In genomic region chr5:56910123-56910951, GRCh38 we compare ENCODE assay signal across 8 cellular contexts. TPM values are rescaled to one million over a fixed set of nuclear protein-coding genes. Genes with fewer than 3 reads are reported as not detected.
A peak's percentile ranks its signal among the peaks of the same experiment; 100 is the strongest.
DNase-seq lines count a peak whose midpoint lies in the region; ATAC-seq and TF ChIP-seq lines count a peak whose summit lies in the region.

No MANE protein-coding gene starts in this region.

- peaks cover 15% of the 10 kb centered on the region for H3K27me3 Mint-ChIP-seq in activated CD4-positive, alpha-beta T cell treated with anti-CD3 and anti-CD28 coated beads, Interleukin-2, amount 10 ng/mL, durations not matched to agents 24 days and 14 days
- H3K27me3 Mint-ChIP-seq in nephron (ENCODE audit: low read depth), result peaks cover 3% of the 10 kb centered on the region

- H3K9me3 ChIP-seq in upper lobe of right lung, result no peaks in the 10 kb centered on the region

- TF ChIP-seq POLR2A in NB4 (IDR thresholded peaks at IDR 0.05; ENCODE audit: extremely low read depth, insufficient read length), result no peak

- DNase-seq in activated T-cell treated with anti-CD3 and anti-CD28 coated beads for 1 hour (ENCODE audit: low read depth) (peak; percentile 7), NB4 (ENCODE audit: low read depth) (peak; percentile 80), upper lobe of right lung (peak; percentile 74)
- no peak for DNase-seq in activated T-cell treated with anti-CD3 and anti-CD28 coated beads, Interleukin-2, amount 50 U/mL, for 48 hours
- DNase-seq in activated CD4-positive, alpha-beta T cell treated with anti-CD3 and anti-CD28 coated beads, Interleukin-2, amount 10 ng/mL, durations not matched to agents 24 days and 14 days, result no peak

- H3K36me3 Mint-ChIP-seq in activated CD4-positive, alpha-beta T cell treated with anti-CD3 and anti-CD28 coated beads, Interleukin-2, amount 10 ng/mL, durations not matched to agents 24 days and 14 days (ENCODE audit: low read depth), result peaks cover 9% of the 10 kb centered on the region
- H3K36me3 Mint-ChIP-seq in nephron (ENCODE audit: low read depth), result peaks cover 9% of the 10 kb centered on the region

- H3K4me3 Mint-ChIP-seq in activated CD4-positive, alpha-beta T cell treated with anti-CD3 and anti-CD28 coated beads, Interleukin-2, amount 10 ng/mL, durations not matched to agents 24 days and 14 days, result peak overlapping the region; percentile 92
- peak overlapping the region; percentile 86 to 95 (median 93) for H3K4me3 Mint-ChIP-seq in nephron

- H3K4me1 Mint-ChIP-seq in activated CD4-positive, alpha-beta T cell treated with anti-CD3 and anti-CD28 coated beads, Interleukin-2, amount 10 ng/mL, durations not matched to agents 24 days and 14 days, result peaks cover 21% of the 10 kb centered on the region
- H3K4me1 Mint-ChIP-seq in nephron, result peaks cover 17% of the 10 kb centered on the region

- TF ChIP-seq CTCF in NB4 (IDR thresholded peaks at IDR 0.05; ENCODE audit: low read depth, low read length) (no peak), nephron (IDR thresholded peaks at IDR 0.05; ENCODE audit: unreplicated experiment in 3 of 3) (no peak), upper lobe of right lung (IDR thresholded peaks at IDR 0.05) (no peak)

- H3K27ac ChIP-seq in upper lobe of right lung, result peak overlapping the region; percentile 88

- intact Hi-C loops in activated CD4-positive, alpha-beta T cell treated with anti-CD3 and anti-CD28 coated beads, Interleukin-2, amount 10 ng/mL, durations not matched to agents 24 days and 14 days (cut with micrococcal nuclease), result no loop called here
- intact Hi-C loops in upper lobe of right lung (cut with DNase I), result loop anchor here (10.0 kb wide), 1 partner anchor 314 kb away; no protein-coding TSS in a partner anchor

- no peaks in the 10 kb centered on the region for H3K36me3 ChIP-seq in upper lobe of right lung

- peak overlapping the region; percentile 91 for H3K4me3 ChIP-seq in NB4 (ENCODE audit: low read depth, low read length)
- peak overlapping the region; percentile 61 for H3K4me3 ChIP-seq in upper lobe of right lung

- ATAC-seq in HG02678 (IDR thresholded peaks at IDR 0.05; ENCODE audit: unreplicated experiment) (peak; percentile 22), esophagus mucosa (peak; percentile 22), upper lobe of right lung (peak; percentile 1)

- no peaks in the 10 kb centered on the region for H3K27me3 ChIP-seq in upper lobe of right lung

- H3K4me1 ChIP-seq in upper lobe of right lung, result peaks cover 11% of the 10 kb centered on the region

- peak overlapping the region; percentile 98 for H3K27ac Mint-ChIP-seq in activated CD4-positive, alpha-beta T cell treated with anti-CD3 and anti-CD28 coated beads, Interleukin-2, amount 10 ng/mL, durations not matched to agents 24 days and 14 days
- H3K27ac Mint-ChIP-seq in nephron, result peak overlapping the region; percentile 93 to 97 (median 97)

- H3K9me3 Mint-ChIP-seq in activated CD4-positive, alpha-beta T cell treated with anti-CD3 and anti-CD28 coated beads, Interleukin-2, amount 10 ng/mL, durations not matched to agents 24 days and 14 days, result no peaks in the 10 kb centered on the region
- H3K9me3 Mint-ChIP-seq in nephron, result peaks cover 8% of the 10 kb centered on the region

RNA-seq across cellular contexts. Expression of gene SETD9, which starts 0.9 kb away (rescaled TPM):
- 15.9 and 17.0 TPM in 2 replicates for total RNA-seq in activated CD4-positive, alpha-beta T cell treated with anti-CD3 and anti-CD28 coated beads, Interleukin-2, amount 10 ng/mL, durations not matched to agents 24 days and 14 days
- total RNA-seq in esophagus mucosa, result 7.8 TPM
- total RNA-seq in upper lobe of right lung, result 10.1 TPM

RNA-seq across cellular contexts. Expression of gene MIER3, which starts 41.6 kb away (rescaled TPM):
- 35.4 and 37.6 TPM in 2 replicates for total RNA-seq in activated CD4-positive, alpha-beta T cell treated with anti-CD3 and anti-CD28 coated beads, Interleukin-2, amount 10 ng/mL, durations not matched to agents 24 days and 14 days
- total RNA-seq in esophagus mucosa, result 10.2 TPM
- 19.7 TPM for total RNA-seq in upper lobe of right lung

Comparison
In these comparisons a context has a peak if more than half of its experiments do, and no peak if none do; other contexts are left out.
1. DNase-seq: peak in activated T-cell treated with anti-CD3 and anti-CD28 coated beads for 1 hour (single experiment), NB4 (single experiment) and upper lobe of right lung (single experiment); none in activated T-cell treated with anti-CD3 and anti-CD28 coated beads, Interleukin-2, amount 50 U/mL, for 48 hours (0 of 2) and activated CD4-positive, alpha-beta T cell treated with anti-CD3 and anti-CD28 coated beads, Interleukin-2, amount 10 ng/mL, durations not matched to agents 24 days and 14 days (single experiment).
2. Peak in every context shown above with its lines, with median percentiles within 50 percentile points of each other: ATAC-seq.